ENCODE assay signal across 22 cellular contexts in the genomic region with DNA sequence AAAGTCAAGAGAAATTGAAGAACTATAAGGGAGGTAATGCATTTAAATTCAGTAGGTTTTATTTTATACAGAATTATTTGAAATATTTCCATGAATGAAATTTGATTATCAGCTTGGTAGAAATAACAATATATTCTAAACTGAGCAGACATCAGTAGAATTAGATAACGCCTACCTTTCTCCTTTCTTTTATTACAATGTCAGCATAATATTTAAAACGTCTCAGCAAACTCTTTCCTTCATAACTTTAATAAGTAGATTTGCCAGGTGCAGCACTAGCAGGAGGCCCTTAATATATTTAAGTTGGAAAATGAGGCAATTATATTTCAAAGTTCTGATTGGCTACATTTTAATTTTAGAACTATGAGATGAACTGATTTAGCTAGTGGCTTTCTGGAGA.
"Had no signal": no experiment of that assay in that cellular context is flagged by ENCODE, and none has a peak within 500 bp of the region (broad histone marks: within the 10 kb centered on the region; RNA-seq: fewer than 3 reads in every experiment).

No MANE protein-coding gene starts in this region.

- H3K9me3 ChIP-seq: esophagus muscularis mucosa, gastroesophageal sphincter, heart left ventricle, lower lobe of right lung, mucosa of descending colon had no signal

- H3K4me1 ChIP-seq: esophagus muscularis mucosa, foreskin keratinocyte, gastroesophageal sphincter, heart left ventricle, left lung, lower lobe of right lung had no signal

- H3K27ac ChIP-seq: coronary artery, dorsolateral prefrontal cortex, esophagus muscularis mucosa, foreskin keratinocyte, gastroesophageal sphincter, heart left ventricle, left lung, lower lobe of right lung had no signal

- H3K27me3 ChIP-seq: dorsolateral prefrontal cortex, esophagus muscularis mucosa, foreskin keratinocyte, gastroesophageal sphincter, heart left ventricle, left lung had no signal

- H3K36me3 ChIP-seq: esophagus muscularis mucosa, gastroesophageal sphincter, heart left ventricle, left lung, lower lobe of right lung had no signal

- H3K4me3 ChIP-seq: coronary artery, dorsolateral prefrontal cortex, esophagus muscularis mucosa, gastroesophageal sphincter, heart left ventricle, left lung, lower lobe of right lung, mucosa of descending colon had no signal

- DNase-seq: dermis blood vessel endothelial cell; dorsolateral prefrontal cortex; effector CD4-positive, alpha-beta T cell; effector memory CD4-positive, alpha-beta T cell; foreskin keratinocyte; heart left ventricle; hippocampal formation; left cardiac atrium; left lung; left ventricle myocardium superior; lower lobe of right lung; mesenchymal stem cell; mucosa of descending colon; naive B cell had no signal

- ATAC-seq: foreskin keratinocyte, gastroesophageal sphincter, heart left ventricle, left cardiac atrium, left lung, left ventricle myocardium superior, lower lobe of right lung, mucosa of descending colon had no signal

- FAIRE-seq: colon, endothelial cell of umbilical vein, frontal cortex, islet of Langerhans, keratinocyte had no signal
